ENCODE assay signal across 9 cellular contexts in genomic region chr7:149669121-149669818, GRCh38.
DNase-seq lines count a peak whose midpoint lies in the region; ATAC-seq and TF ChIP-seq lines count a peak whose summit lies in the region.
"Had no signal": no experiment of that assay in that cellular context is flagged by ENCODE, and none has a peak within 500 bp of the region (broad histone marks: within the 10 kb centered on the region; RNA-seq: fewer than 3 reads in every experiment).

No MANE protein-coding gene starts in this region.

- no peak overlapping the region for H3K9ac ChIP-seq in endodermal cell (ENCODE audit: extremely low read depth, low read length, poor library complexity, severe bottlenecking)

- no peak for DNase-seq in activated naive CD4-positive, alpha-beta T cell treated with Interleukin-2 at 50 U/mL for 16 hours
- DNase-seq in MV-4-11 (lab: John Stamatoyannopoulos, UW) (peak; percentile 20), endodermal cell (no peak), spleen (no peak), epidermal melanocyte (ENCODE audit: insufficient read length, low spot score) (no peak)
- DNase-seq: activated T-cell treated with anti-CD3 and anti-CD28 coated beads, Interleukin-2, amount 50 U/mL, for 24 hours had no signal

- H3K4me3 ChIP-seq in endodermal cell (ENCODE audit: low read length), result no peak overlapping the region
- H3K4me3 ChIP-seq in spleen, result no peak overlapping the region

- H3K36me3 Mint-ChIP-seq in activated naive CD4-positive, alpha-beta T cell treated with anti-CD3 and anti-CD28 coated beads, Interleukin-2, amount 50 U/mL, for 24 hours, result no peaks in the 10 kb centered on the region
- H3K36me3 Mint-ChIP-seq in endodermal cell (ENCODE audit: low read depth), result no peaks in the 10 kb centered on the region

- H3K36me3 ChIP-seq in endodermal cell (ENCODE audit: control insufficient read depth, insufficient read depth, low read length) (no peaks in the 10 kb centered on the region), spleen (no peaks in the 10 kb centered on the region)

- H3K27ac ChIP-seq in endodermal cell (ENCODE audit: low read depth, low read length) (no peak overlapping the region), spleen (no peak overlapping the region)

- TF ChIP-seq CTCF in endodermal cell (conservative IDR thresholded peaks at IDR 0.05) (peak; percentile 71), spleen (IDR thresholded peaks at IDR 0.05 in 8 of 11, conservative IDR thresholded peaks at IDR 0.05 in 3 of 11) (peak in 9 of 11 experiments; percentile 13 to 50 (median 34))

- no peaks in the 10 kb centered on the region for H3K27me3 ChIP-seq in endodermal cell (ENCODE audit: control insufficient read depth, insufficient read depth, low read length, poor library complexity, severe bottlenecking)
- H3K27me3 ChIP-seq in spleen (replicated peaks in 1 of 7), result peaks cover 0 to 24% (median 0%) of the 10 kb centered on the region in 7 donors

- WGBS in endodermal cell (ENCODE audit: insufficient coverage in 1 of 2, insufficient read length in 1 of 2), 2 experiments, result 22 to 36% methylated on average over 4 to 5 of the region's 7 CpGs
- WGBS in spleen, 5 donors, result 34 to 40% (median 35%) methylated on average over 7 of the region's 7 CpGs

- no peaks in the 10 kb centered on the region for H3K9me3 Mint-ChIP-seq in activated naive CD4-positive, alpha-beta T cell treated with anti-CD3 and anti-CD28 coated beads, Interleukin-2, amount 50 U/mL, for 24 hours
- no peaks in the 10 kb centered on the region for H3K9me3 Mint-ChIP-seq in endodermal cell
- H3K9me3 Mint-ChIP-seq: activated T-cell treated with anti-CD3 and anti-CD28 coated beads, Interleukin-2, amount 50 U/mL, for 24 hours had no signal

- intact Hi-C loops in spleen (cut with DNase I; ENCODE audit: low total_unique reads), result loop anchor here (10.0 kb wide), 1 partner anchor 126 kb away; no protein-coding TSS in a partner anchor

- H3K27ac Mint-ChIP-seq in activated naive CD4-positive, alpha-beta T cell treated with anti-CD3 and anti-CD28 coated beads, Interleukin-2, amount 50 U/mL, for 24 hours, result peak overlapping the region; percentile 15
- no peak overlapping the region for H3K27ac Mint-ChIP-seq in endodermal cell
- H3K27ac Mint-ChIP-seq: activated T-cell treated with anti-CD3 and anti-CD28 coated beads, Interleukin-2, amount 50 U/mL, for 24 hours had no signal

- ATAC-seq in GM19035 (IDR thresholded peaks at IDR 0.05; ENCODE audit: unreplicated experiment) (no peak), HG03135 (IDR thresholded peaks at IDR 0.05; ENCODE audit: unreplicated experiment) (no peak)

- TF ChIP-seq POLR2A in spleen (IDR thresholded peaks at IDR 0.05), result no peak

- peaks cover 23% of the 10 kb centered on the region for H3K27me3 Mint-ChIP-seq in activated naive CD4-positive, alpha-beta T cell treated with anti-CD3 and anti-CD28 coated beads, Interleukin-2, amount 50 U/mL, for 24 hours
- peaks cover 4% of the 10 kb centered on the region for H3K27me3 Mint-ChIP-seq in endodermal cell (ENCODE audit: insufficient read depth)

- H3K4me1 Mint-ChIP-seq in activated naive CD4-positive, alpha-beta T cell treated with anti-CD3 and anti-CD28 coated beads, Interleukin-2, amount 50 U/mL, for 24 hours, result no peaks in the 10 kb centered on the region
- H3K4me1 Mint-ChIP-seq in endodermal cell, result peaks cover 21% of the 10 kb centered on the region

- H3K4me3 Mint-ChIP-seq in activated naive CD4-positive, alpha-beta T cell treated with anti-CD3 and anti-CD28 coated beads, Interleukin-2, amount 50 U/mL, for 24 hours, result no peak overlapping the region
- no peak overlapping the region for H3K4me3 Mint-ChIP-seq in endodermal cell
- H3K4me3 Mint-ChIP-seq: activated T-cell treated with anti-CD3 and anti-CD28 coated beads, Interleukin-2, amount 50 U/mL, for 24 hours had no signal

- no peaks in the 10 kb centered on the region for H3K9me3 ChIP-seq in endodermal cell (ENCODE audit: control insufficient read depth, low read length)
- no peaks in the 10 kb centered on the region for H3K9me3 ChIP-seq in spleen

- H3K4me1 ChIP-seq in endodermal cell (ENCODE audit: control insufficient read depth, insufficient read depth, low read length), result no peaks in the 10 kb centered on the region
- H3K4me1 ChIP-seq in spleen, result no peaks in the 10 kb centered on the region
